1 cellular context compared by ENCODE assay signal in the genomic region with DNA sequence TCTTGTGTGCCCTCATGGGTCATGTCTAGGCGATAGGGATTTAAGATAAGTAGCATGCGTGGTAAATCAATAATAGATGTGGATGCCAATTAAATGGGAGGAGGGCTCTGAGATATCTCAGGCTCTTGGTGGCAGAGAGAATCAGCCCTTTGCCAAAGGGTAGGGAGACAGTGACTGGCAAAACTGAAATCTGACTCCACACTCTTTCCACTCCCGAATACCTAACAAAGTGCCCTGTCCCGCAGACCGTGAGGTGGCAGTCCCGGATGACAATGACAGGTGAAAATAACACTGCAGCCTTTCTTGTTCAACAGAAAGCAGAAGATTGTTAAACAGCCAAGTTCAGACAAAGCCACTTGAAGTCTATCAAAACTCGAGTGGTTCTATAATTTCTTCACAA.
TF ChIP-seq lines count a peak whose summit lies in the region.

No MANE protein-coding gene starts in this region.

TF ChIP-seq in HepG2, 621 proteins besides CTCF, POLR2A, EP300 and RAD21:
- TF ChIP-seq ZNF224 (CRISPR knock-in tag; IDR thresholded peaks at IDR 0.05) (no peak), IKZF1 (IDR thresholded peaks at IDR 0.05) (no peak)
